In genomic region chr15:28955686-28956421, GRCh38 we compare ENCODE assay signal across 12 cellular contexts.
A peak's percentile ranks its signal among the peaks of the same experiment; 100 is the strongest.
DNase-seq lines count a peak whose midpoint lies in the region; ATAC-seq and TF ChIP-seq lines count a peak whose summit lies in the region.
"Had no signal": no experiment of that assay in that cellular context is flagged by ENCODE, and none has a peak within 500 bp of the region (broad histone marks: within the 10 kb centered on the region; RNA-seq: fewer than 3 reads in every experiment).

No MANE protein-coding gene starts in this region.

- DNase-seq in IMR-90 (peak; percentile 79), iris pigment epithelial cell (ENCODE audit: low read depth) (peak; percentile 92), DMS53 (lab: John Stamatoyannopoulos, UW) (no peak), MCF 10A (ENCODE audit: unreplicated experiment) (no peak)
- no peak for DNase-seq in activated CD8-positive, alpha-beta memory T cell treated with anti-CD3 and anti-CD28 coated beads, Interleukin-2, amount 10 ng/mL, durations not matched to agents 7 days and 5 days
- no peak for DNase-seq in stimulated activated CD4-positive, alpha-beta T cell treated with anti-CD3 and anti-CD28 coated beads, Interleukin-2, amount 100 ng/mL, for 48 hours
- DNase-seq: NCI-H2107, SW 1271 had no signal

- peak overlapping the region; percentile 71 to 82; a peak in 3 of 4 replicates for H4K8ac ChIP-seq in IMR-90 (ENCODE audit: low read depth in 2 of 2, low read length in 2 of 2)

- peaks cover 23 to 53% of the 10 kb centered on the region in 2 experiments; a peak in 3 of 4 replicates for H3K79me1 ChIP-seq in IMR-90 (ENCODE audit: low read depth in 1 of 2, low read length in 2 of 2)

- H3K9ac ChIP-seq in BLaER1 treated with 17β-estradiol and CSF1 and Interleukin-3, amounts not matched to agents 10 nM and 100 nM, result no peak overlapping the region
- H3K9ac ChIP-seq in IMR-90 (ENCODE audit: low read depth, low read length), result no peak overlapping the region

- peak overlapping the region; percentile 52 for H2AFZ ChIP-seq in IMR-90 (replicated peaks; ENCODE audit: low read length, poor library complexity)

- H3K9me1 ChIP-seq in IMR-90 (ENCODE audit: insufficient read depth, low read length), result peaks cover 23% of the 10 kb centered on the region

- H3K4me2 ChIP-seq in BLaER1 treated with 17β-estradiol and CSF1 and Interleukin-3, amounts not matched to agents 10 nM and 100 nM, result peak overlapping the region in 9 of 11 experiments; percentile 61 to 89 (median 77); a peak in 18 of 22 replicates
- 0 out of 2 replicates have a peak overlapping the region, but pooled peaks have one; percentile 16 for H3K4me2 ChIP-seq in IMR-90 (ENCODE audit: low read depth, low read length)

- H4K20me1 ChIP-seq in BLaER1 treated with 17β-estradiol and CSF1 and Interleukin-3, amounts not matched to agents 10 nM and 100 nM, result peaks cover 0 to 56% (median 22%) of the 10 kb centered on the region in 11 experiments; a peak in 13 of 22 replicates
- no peaks in the 10 kb centered on the region for H4K20me1 ChIP-seq in IMR-90 (ENCODE audit: insufficient read depth, low read length)

- no peak overlapping the region for H3K4me3 ChIP-seq in BLaER1 treated with 17β-estradiol and CSF1 and Interleukin-3, amounts not matched to agents 10 nM and 100 nM
- no peak overlapping the region for H3K4me3 ChIP-seq in IMR-90 (ENCODE audit: insufficient read depth, low read depth, low read length)
- H3K4me3 ChIP-seq: dorsolateral prefrontal cortex had no signal

- dilution Hi-C loops in IMR-90 (cut with HindIII; ENCODE audit: low sequenced_read_pairs, unreplicated experiment), result no loop called here

- H3K23ac ChIP-seq in IMR-90 (ENCODE audit: low read depth, low read length), result no peak overlapping the region

- H2BK120ac ChIP-seq in IMR-90 (ENCODE audit: low read depth, low read length), result peak overlapping the region; percentile 71

- peak overlapping the region; percentile 74 for H4K91ac ChIP-seq in IMR-90 (ENCODE audit: insufficient read depth, low read depth, low read length)

- no peak overlapping the region for H2AK9ac ChIP-seq in IMR-90 (replicated peaks; ENCODE audit: low read depth, low read length, poor library complexity)

- no peaks in the 10 kb centered on the region for H3K9me3 ChIP-seq in BLaER1 treated with 17β-estradiol and CSF1 and Interleukin-3, amounts not matched to agents 10 nM and 100 nM (replicated peaks in 1 of 11)
- no peaks in the 10 kb centered on the region for H3K9me3 ChIP-seq in IMR-90 (ENCODE audit: control insufficient read depth, insufficient read depth, low read length)
- H3K9me3 ChIP-seq: neutrophil had no signal

- ATAC-seq in IMR-90 (ENCODE audit: low read depth) (peak; percentile 79), GM18505 (IDR thresholded peaks at IDR 0.05; ENCODE audit: unreplicated experiment) (no peak)
- peak; percentile 34 for ATAC-seq in activated CD8-positive, alpha-beta memory T cell treated with anti-CD3 and anti-CD28 coated beads, Interleukin-2, amount 10 ng/mL, durations not matched to agents 7 days and 5 days

- H3K56ac ChIP-seq in IMR-90 (ENCODE audit: extremely low read depth, insufficient read depth, low read length), result no peak overlapping the region

- peaks cover 36% of the 10 kb centered on the region for H3K4me1 Mint-ChIP-seq in activated CD8-positive, alpha-beta memory T cell treated with anti-CD3 and anti-CD28 coated beads, Interleukin-2, amount 10 ng/mL, durations not matched to agents 7 days and 5 days
- no peaks in the 10 kb centered on the region for H3K4me1 Mint-ChIP-seq in MCF 10A (ENCODE audit: insufficient read depth, unreplicated experiment)

- no peak for TF ChIP-seq RAD21 in IMR-90 (IDR thresholded peaks at IDR 0.05; ENCODE audit: low read length)

- H3K14ac ChIP-seq in IMR-90 (replicated peaks; ENCODE audit: low read depth, low read length), result peak overlapping the region; percentile 61

- H3K36me3 Mint-ChIP-seq in activated CD8-positive, alpha-beta memory T cell treated with anti-CD3 and anti-CD28 coated beads, Interleukin-2, amount 10 ng/mL, durations not matched to agents 7 days and 5 days, result peaks cover 1% of the 10 kb centered on the region
- H3K36me3 Mint-ChIP-seq in MCF 10A (ENCODE audit: insufficient read depth, unreplicated experiment), result no peaks in the 10 kb centered on the region

- H3K27me3 ChIP-seq in BLaER1 treated with 17β-estradiol and CSF1 and Interleukin-3, amounts not matched to agents 10 nM and 100 nM, result no peaks in the 10 kb centered on the region
- no peaks in the 10 kb centered on the region for H3K27me3 ChIP-seq in IMR-90 (ENCODE audit: control insufficient read depth, insufficient read depth, low read length)
- H3K27me3 ChIP-seq: dorsolateral prefrontal cortex had no signal

- H3K18ac ChIP-seq in IMR-90 (ENCODE audit: low read depth, low read length), result no peak overlapping the region

- peak overlapping the region; percentile 79 for H2AK5ac ChIP-seq in IMR-90 (ENCODE audit: low read depth, low read length)

- H2BK20ac ChIP-seq in IMR-90 (ENCODE audit: low read depth, low read length), result peak overlapping the region; percentile 50

- no peak overlapping the region for H3K4me3 Mint-ChIP-seq in activated CD8-positive, alpha-beta memory T cell treated with anti-CD3 and anti-CD28 coated beads, Interleukin-2, amount 10 ng/mL, durations not matched to agents 7 days and 5 days
- no peak overlapping the region for H3K4me3 Mint-ChIP-seq in MCF 10A (ENCODE audit: unreplicated experiment)

- H3K9me3 Mint-ChIP-seq in activated CD8-positive, alpha-beta memory T cell treated with anti-CD3 and anti-CD28 coated beads, Interleukin-2, amount 10 ng/mL, durations not matched to agents 7 days and 5 days (ENCODE audit: low read depth), result no peaks in the 10 kb centered on the region
- H3K9me3 Mint-ChIP-seq in MCF 10A (ENCODE audit: unreplicated experiment), result no peaks in the 10 kb centered on the region

- H2BK15ac ChIP-seq in IMR-90 (ENCODE audit: low read depth, low read length), result peak overlapping the region; percentile 32; the same call in 1 of the 3 replicates

- H4K5ac ChIP-seq in IMR-90 (ENCODE audit: low read depth, low read length), result peak overlapping the region; percentile 3; the same call in 1 of the 2 replicates

- in situ Hi-C loops in IMR-90 (cut with MboI; ENCODE audit: low sequenced_read_pairs), result no loop called here

- no peak for TF ChIP-seq CTCF in IMR-90 (conservative IDR thresholded peaks at IDR 0.05; ENCODE audit: low read depth, low read length)
- TF ChIP-seq CTCF in MCF 10A (IDR thresholded peaks at IDR 0.05; ENCODE audit: unreplicated experiment), result no peak

- intact Hi-C loops in IMR-90 (cut with micrococcal nuclease), result no loop called here
- intact Hi-C loops in MCF 10A (cut with micrococcal nuclease), result no loop called here

- POLR2A ChIA-PET in IMR-90 (lab: Charles Lee; ENCODE audit: unreplicated experiment), result no interaction called here
- POLR2A ChIA-PET in MCF 10A (lab: Yijun Ruan, JAX), result no interaction called here

- peak overlapping the region; percentile 74 for H3K4ac ChIP-seq in IMR-90 (ENCODE audit: low read depth, low read length)

- H3K36me3 ChIP-seq in BLaER1 treated with 17β-estradiol and CSF1 and Interleukin-3, amounts not matched to agents 10 nM and 100 nM, result no peaks in the 10 kb centered on the region
- no peaks in the 10 kb centered on the region for H3K36me3 ChIP-seq in IMR-90 (ENCODE audit: control insufficient read depth, insufficient read depth, low read length)
- H3K36me3 ChIP-seq: neutrophil had no signal

- WGBS in IMR-90 (ENCODE audit: extremely low coverage in 2 of 2, insufficient read length in 1 of 2), 2 experiments, result 83% methylated on average over 4 of the region's 9 CpGs; no CpG with 5 or more reads in 1 of the 2 experiments

- CTCF ChIA-PET in IMR-90 (lab: Yijun Ruan, JAX), result interaction anchor here (0.7 to 1.6 kb wide), 2 partner anchors 37 to 42 kb away, joined by 3 to 4 read pairs; no protein-coding TSS in a partner anchor
- CTCF ChIA-PET in activated CD8-positive, alpha-beta memory T cell treated with anti-CD3 and anti-CD28 coated beads, Interleukin-2, amount 10 ng/mL, durations not matched to agents 7 days and 5 days (lab: Charles Lee), result interaction anchor here (1.0 to 2.8 kb wide), 7 partner anchors 13 to 146 kb away, joined by 3 to 18 read pairs (median 6); no protein-coding TSS in a partner anchor
- CTCF ChIA-PET in MCF 10A (lab: Yijun Ruan, JAX), result interaction anchor here (0.7 kb wide), 1 partner anchor 33 kb away, joined by 3 read pairs; no protein-coding TSS in a partner anchor

- BruUV-seq in IMR-90 (replicated peaks; lab: Mats Ljungman, UMichigan), result no TSS peak
- BruUV-seq in MCF 10A (replicated peaks; lab: Mats Ljungman, UMichigan), result no TSS peak

- H3K27me3 Mint-ChIP-seq in activated CD8-positive, alpha-beta memory T cell treated with anti-CD3 and anti-CD28 coated beads, Interleukin-2, amount 10 ng/mL, durations not matched to agents 7 days and 5 days, result peaks cover 20% of the 10 kb centered on the region
- peaks cover 19% of the 10 kb centered on the region for H3K27me3 Mint-ChIP-seq in MCF 10A (ENCODE audit: insufficient read depth, unreplicated experiment)

- H3K27ac ChIP-seq in BLaER1 treated with 17β-estradiol and CSF1 and Interleukin-3, amounts not matched to agents 10 nM and 100 nM, result peak overlapping the region in 2 of 11 experiments; percentile 14 to 52; a peak in 3 of 22 replicates
- H3K27ac ChIP-seq in IMR-90 (ENCODE audit: insufficient read depth, low read length), result peak overlapping the region; percentile 11
- H3K27ac ChIP-seq: neutrophil had no signal

- TF ChIP-seq POLR2A in IMR-90 (IDR thresholded peaks at IDR 0.05; ENCODE audit: low read depth, low read length), result no peak
- TF ChIP-seq POLR2A in GM18505 (IDR thresholded peaks at IDR 0.05; ENCODE audit: borderline replicate concordance, extremely low read depth, insufficient read depth, insufficient read length), result no peak

- H3K27ac Mint-ChIP-seq in activated CD8-positive, alpha-beta memory T cell treated with anti-CD3 and anti-CD28 coated beads, Interleukin-2, amount 10 ng/mL, durations not matched to agents 7 days and 5 days, result peak overlapping the region; percentile 69
- no peak overlapping the region for H3K27ac Mint-ChIP-seq in MCF 10A (ENCODE audit: low read depth, unreplicated experiment)

- H3K4me1 ChIP-seq in BLaER1 treated with 17β-estradiol and CSF1 and Interleukin-3, amounts not matched to agents 10 nM and 100 nM, result peaks cover 11 to 35% (median 30%) of the 10 kb centered on the region in 10 experiments
- peaks cover 10% of the 10 kb centered on the region for H3K4me1 ChIP-seq in IMR-90 (ENCODE audit: control insufficient read depth, insufficient read depth, low read length)

- peak overlapping the region; percentile 66 for H2BK5ac ChIP-seq in IMR-90 (ENCODE audit: low read depth, low read length, poor library complexity, severe bottlenecking)

TF ChIP-seq in IMR-90, 13 proteins besides CTCF, POLR2A, EP300 and RAD21 (continues in another document):
- TF ChIP-seq NFE2L2 (IDR thresholded peaks at IDR 0.05; ENCODE audit: low read depth, low read length), result no peak
- no peak for TF ChIP-seq SMC3 (IDR thresholded peaks at IDR 0.05; ENCODE audit: low read depth, low read length)
- TF ChIP-seq MXI1 (IDR thresholded peaks at IDR 0.05; ENCODE audit: borderline replicate concordance, low read depth, low read length), result peak; percentile 46; the same call in 1 of the 2 replicates

Comparison
In these comparisons a context has a peak if more than half of its experiments do, and no peak if none do; other contexts are left out.
1. DNase-seq: peak in IMR-90 (single experiment) and iris pigment epithelial cell (single experiment); none in activated CD8-positive, alpha-beta memory T cell treated with anti-CD3 and anti-CD28 coated beads, Interleukin-2, amount 10 ng/mL, durations not matched to agents 7 days and 5 days (single experiment), DMS53 (single experiment), stimulated activated CD4-positive, alpha-beta T cell treated with anti-CD3 and anti-CD28 coated beads, Interleukin-2, amount 100 ng/mL, for 48 hours (0 of 2) and MCF 10A (single experiment).